ENCODE assay signal across 1 cellular context in the genomic region with DNA sequence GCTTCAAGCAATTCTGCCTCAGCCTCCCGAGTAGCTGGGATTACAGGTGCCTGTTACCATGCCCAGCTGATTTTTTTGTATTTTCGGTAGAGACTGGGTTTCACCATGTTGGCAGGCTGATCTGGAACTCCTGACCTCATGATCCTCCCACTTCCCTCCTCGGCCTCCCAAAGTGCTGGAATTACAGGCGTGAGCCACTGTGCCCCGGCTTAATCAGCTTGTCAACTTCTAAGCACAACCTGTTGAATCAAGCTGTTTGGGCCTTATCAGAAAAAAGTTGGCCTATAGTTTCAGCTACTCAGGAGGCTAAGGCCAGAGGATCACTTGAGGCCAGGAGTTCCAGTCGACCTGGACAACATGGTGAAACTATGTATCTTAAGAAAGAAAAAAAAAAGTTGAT.
TF ChIP-seq lines count a peak whose summit lies in the region.

No MANE protein-coding gene starts in this region.

TF ChIP-seq in HepG2, 621 proteins besides CTCF, POLR2A, EP300 and RAD21:
- TF ChIP-seq TSC22D2 (CRISPR knock-in tag; IDR thresholded peaks at IDR 0.05; ENCODE audit: borderline replicate concordance) (no peak), DZIP1 (CRISPR knock-in tag; IDR thresholded peaks at IDR 0.05) (no peak), ZNF383 (CRISPR knock-in tag; IDR thresholded peaks at IDR 0.05; ENCODE audit: borderline replicate concordance) (no peak), GTF2F1 (IDR thresholded peaks at IDR 0.05; ENCODE audit: low read length) (no peak), ZNF230 (CRISPR knock-in tag; IDR thresholded peaks at IDR 0.05) (no peak), SP4 (CRISPR knock-in tag; IDR thresholded peaks at IDR 0.05) (no peak), FOXC1 (CRISPR knock-in tag; IDR thresholded peaks at IDR 0.05; ENCODE audit: borderline replicate concordance) (no peak), ZNF263 (CRISPR knock-in tag; IDR thresholded peaks at IDR 0.05) (no peak), PPARG (CRISPR knock-in tag; conservative IDR thresholded peaks at IDR 0.05) (no peak), AHDC1 (CRISPR knock-in tag; IDR thresholded peaks at IDR 0.05; ENCODE audit: borderline replicate concordance) (no peak), ZBTB49 (CRISPR knock-in tag; IDR thresholded peaks at IDR 0.05; ENCODE audit: borderline replicate concordance) (no peak), ZNF574 (CRISPR knock-in tag; IDR thresholded peaks at IDR 0.05) (no peak), PAWR (CRISPR knock-in tag; IDR thresholded peaks at IDR 0.05; ENCODE audit: borderline replicate concordance) (no peak), HNF4A (CRISPR knock-in tag; IDR thresholded peaks at IDR 0.05) (no peak), ZNF83 (CRISPR knock-in tag; IDR thresholded peaks at IDR 0.05; ENCODE audit: borderline replicate concordance) (no peak), RBM39 (IDR thresholded peaks at IDR 0.05; ENCODE audit: low read depth, low read length, poor library complexity, severe bottlenecking) (no peak), TIGD3 (CRISPR knock-in tag; IDR thresholded peaks at IDR 0.05; ENCODE audit: borderline replicate concordance) (no peak), ZNF740 (CRISPR knock-in tag; IDR thresholded peaks at IDR 0.05) (no peak)
- TF ChIP-seq, protein P1, sequence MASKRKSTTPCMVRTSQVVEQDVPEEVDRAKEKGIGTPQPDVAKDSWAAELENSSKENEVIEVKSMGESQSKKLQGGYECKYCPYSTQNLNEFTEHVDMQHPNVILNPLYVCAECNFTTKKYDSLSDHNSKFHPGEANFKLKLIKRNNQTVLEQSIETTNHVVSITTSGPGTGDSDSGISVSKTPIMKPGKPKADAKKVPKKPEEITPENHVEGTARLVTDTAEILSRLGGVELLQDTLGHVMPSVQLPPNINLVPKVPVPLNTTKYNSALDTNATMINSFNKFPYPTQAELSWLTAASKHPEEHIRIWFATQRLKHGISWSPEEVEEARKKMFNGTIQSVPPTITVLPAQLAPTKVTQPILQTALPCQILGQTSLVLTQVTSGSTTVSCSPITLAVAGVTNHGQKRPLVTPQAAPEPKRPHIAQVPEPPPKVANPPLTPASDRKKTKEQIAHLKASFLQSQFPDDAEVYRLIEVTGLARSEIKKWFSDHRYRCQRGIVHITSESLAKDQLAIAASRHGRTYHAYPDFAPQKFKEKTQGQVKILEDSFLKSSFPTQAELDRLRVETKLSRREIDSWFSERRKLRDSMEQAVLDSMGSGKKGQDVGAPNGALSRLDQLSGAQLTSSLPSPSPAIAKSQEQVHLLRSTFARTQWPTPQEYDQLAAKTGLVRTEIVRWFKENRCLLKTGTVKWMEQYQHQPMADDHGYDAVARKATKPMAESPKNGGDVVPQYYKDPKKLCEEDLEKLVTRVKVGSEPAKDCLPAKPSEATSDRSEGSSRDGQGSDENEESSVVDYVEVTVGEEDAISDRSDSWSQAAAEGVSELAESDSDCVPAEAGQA (IDR thresholded peaks at IDR 0.05; ENCODE audit: low read depth), result no peak
- TF ChIP-seq, protein P1 (CRISPR knock-in tag; IDR thresholded peaks at IDR 0.05; ENCODE audit: borderline replicate concordance), result no peak
- TF ChIP-seq, protein P2, sequence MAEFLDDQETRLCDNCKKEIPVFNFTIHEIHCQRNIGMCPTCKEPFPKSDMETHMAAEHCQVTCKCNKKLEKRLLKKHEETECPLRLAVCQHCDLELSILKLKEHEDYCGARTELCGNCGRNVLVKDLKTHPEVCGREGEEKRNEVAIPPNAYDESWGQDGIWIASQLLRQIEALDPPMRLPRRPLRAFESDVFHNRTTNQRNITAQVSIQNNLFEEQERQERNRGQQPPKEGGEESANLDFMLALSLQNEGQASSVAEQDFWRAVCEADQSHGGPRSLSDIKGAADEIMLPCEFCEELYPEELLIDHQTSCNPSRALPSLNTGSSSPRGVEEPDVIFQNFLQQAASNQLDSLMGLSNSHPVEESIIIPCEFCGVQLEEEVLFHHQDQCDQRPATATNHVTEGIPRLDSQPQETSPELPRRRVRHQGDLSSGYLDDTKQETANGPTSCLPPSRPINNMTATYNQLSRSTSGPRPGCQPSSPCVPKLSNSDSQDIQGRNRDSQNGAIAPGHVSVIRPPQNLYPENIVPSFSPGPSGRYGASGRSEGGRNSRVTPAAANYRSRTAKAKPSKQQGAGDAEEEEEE (CRISPR knock-in tag; IDR thresholded peaks at IDR 0.05; ENCODE audit: borderline replicate concordance), result no peak
